12 cellular contexts compared by ENCODE assay signal in the genomic region with DNA sequence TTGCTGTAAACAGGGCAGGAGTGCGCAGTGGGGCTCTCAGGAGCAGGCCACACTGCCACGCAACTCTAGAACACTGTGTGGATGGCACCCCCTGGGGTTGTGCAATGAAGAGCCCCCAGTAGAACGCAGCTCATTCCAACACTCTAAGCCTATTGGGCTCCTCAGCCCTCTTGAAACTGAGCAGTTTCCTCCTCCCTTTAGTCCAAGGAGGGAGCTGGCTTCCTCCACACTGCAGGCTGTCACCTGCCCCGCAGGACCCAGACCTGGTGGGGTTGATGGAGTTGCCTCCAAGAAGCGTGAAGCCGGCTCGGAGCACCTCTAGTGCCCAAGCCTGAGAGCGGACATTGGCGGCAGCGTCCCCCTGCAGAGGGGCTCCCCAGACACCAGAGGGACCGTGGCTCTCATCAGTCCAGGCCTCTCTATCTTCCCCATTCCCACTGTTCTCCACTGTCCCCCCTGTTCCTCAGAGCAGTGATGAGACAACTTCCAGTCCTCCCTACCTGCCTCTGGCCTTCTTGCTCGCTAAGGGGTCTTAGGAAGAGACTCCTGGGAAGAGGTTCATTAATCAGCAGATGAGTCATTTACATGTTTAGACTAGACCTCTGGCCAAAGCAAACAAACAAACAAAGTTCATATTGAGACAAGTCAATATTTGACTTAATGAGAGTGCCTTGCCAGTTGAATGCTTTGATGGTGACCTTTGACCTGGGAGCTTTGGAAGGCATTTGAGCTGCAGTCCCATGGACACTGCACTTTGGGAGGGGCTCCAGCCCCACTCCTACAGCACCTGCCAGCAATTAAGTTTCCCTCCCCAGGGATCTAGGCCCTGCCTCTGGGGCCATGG.
DNase-seq lines count a peak whose midpoint lies in the region; FAIRE-seq and TF ChIP-seq lines count a peak whose summit lies in the region.
"Had no signal": no experiment of that assay in that cellular context is flagged by ENCODE, and none has a peak within 500 bp of the region (broad histone marks: within the 10 kb centered on the region; RNA-seq: fewer than 3 reads in every experiment).

No MANE protein-coding gene starts in this region.

- intact Hi-C loops in mammary epithelial cell (cut with micrococcal nuclease) = no loop called here

- in situ Hi-C loops in mammary epithelial cell (cut with MboI; ENCODE audit: low sequenced_read_pairs in 2 of 2) = no loop called here

- H3K27me3 ChIP-seq in bronchial epithelial cell (ENCODE audit: control insufficient read depth, insufficient read depth, low read length) (no peaks in the 10 kb centered on the region), neuronal stem cell (ENCODE audit: control insufficient read depth in 3 of 3, insufficient read depth in 3 of 3, low read depth in 1 of 3, low read length in 3 of 3) (peaks cover 0 to 77% (median 0%) of the 10 kb centered on the region in 3 experiments), mammary epithelial cell (ENCODE audit: insufficient read depth, low read length) (no peaks in the 10 kb centered on the region)
- H3K27me3 ChIP-seq: adrenal gland had no signal

- H2BK15ac ChIP-seq in neuronal stem cell (ENCODE audit: low read length) = peak overlapping the region; percentile 1

- H3K79me2 ChIP-seq in mammary epithelial cell (ENCODE audit: insufficient read depth, low read length) = no peaks in the 10 kb centered on the region

- DNase-seq in DMS153 treated with DMSO at 0.1 percent for 48 hours (lab: John Stamatoyannopoulos, UW; ENCODE audit: unreplicated experiment) = peak; percentile 54
- DNase-seq in LoVo (ENCODE audit: low spot score) = peak; percentile 46
- DNase-seq in bronchial epithelial cell (ENCODE audit: low read depth) = peak; percentile 64
- peak; percentile 52 for DNase-seq in neuronal stem cell (ENCODE audit: low spot score)
- no peak for DNase-seq in D341Med (ENCODE audit: low spot score)
- DNase-seq in stimulated activated CD4-positive, alpha-beta T cell treated with anti-CD3 and anti-CD28 coated beads, Interleukin-12 subunit alpha, Interleukin-12 subunit beta, amount 100 ng/mL, for 4 hours = no peak
- DNase-seq in mammary epithelial cell = no peak
- DNase-seq in activated naive CD4-positive, alpha-beta T cell treated with Interleukin-2 at 50 U/mL for 16 hours = no peak
- DNase-seq: activated CD8-positive, alpha-beta memory T cell treated with anti-CD3 and anti-CD28 coated beads, Interleukin-2, amount 50 U/mL, for 48 hours; adrenal gland had no signal

- H3K4me3 ChIP-seq in bronchial epithelial cell (ENCODE audit: low read depth, low read length) (no peak overlapping the region), neuronal stem cell (ENCODE audit: low read length in 2 of 2) (no peak overlapping the region), mammary epithelial cell (replicated peaks in 1 of 3; ENCODE audit: insufficient read depth in 1 of 3, low read depth in 2 of 3, low read length in 3 of 3) (no peak overlapping the region)
- H3K4me3 ChIP-seq: adrenal gland had no signal

- H2BK120ac ChIP-seq in neuronal stem cell (ENCODE audit: low read depth, low read length) = peak overlapping the region; percentile 10

- H3K9ac ChIP-seq in neuronal stem cell (ENCODE audit: low read depth, low read length, poor library complexity) (no peak overlapping the region), mammary epithelial cell (ENCODE audit: insufficient read depth, low read length) (no peak overlapping the region)
- H3K9ac ChIP-seq: KMS-11 had no signal

- no peak overlapping the region for H3K14ac ChIP-seq in neuronal stem cell (ENCODE audit: low read length)

- dilution Hi-C loops in mammary epithelial cell (cut with HindIII; ENCODE audit: low sequenced_read_pairs) = no loop called here

- H3K4me1 ChIP-seq in neuronal stem cell (ENCODE audit: control insufficient read depth in 2 of 2, insufficient read depth in 1 of 2, low read depth in 1 of 2, low read length in 2 of 2) (peaks cover 16 to 39% of the 10 kb centered on the region in 2 donors), mammary epithelial cell (ENCODE audit: insufficient read depth, low read length) (no peaks in the 10 kb centered on the region)
- H3K4me1 ChIP-seq: adrenal gland had no signal

- BruUV-seq in mammary epithelial cell (replicated peaks; lab: Mats Ljungman, UMichigan) = no TSS peak

- no peak overlapping the region for H4K8ac ChIP-seq in neuronal stem cell (ENCODE audit: low read depth, low read length)

- no peaks in the 10 kb centered on the region for H3K79me1 ChIP-seq in neuronal stem cell (ENCODE audit: low read depth, low read length)

- CTCF ChIA-PET in mammary epithelial cell (lab: Charles Lee; ENCODE audit: low non-redundant PET) = no interaction called here

- peak overlapping the region; percentile 96 for H3K27ac ChIP-seq in neuronal stem cell (replicated peaks; ENCODE audit: low read length)
- H3K27ac ChIP-seq in mammary epithelial cell (ENCODE audit: insufficient read depth, low read depth, low read length) = no peak overlapping the region
- H3K27ac ChIP-seq: KMS-11 had no signal

- H3K9me3 ChIP-seq in neuronal stem cell (replicated peaks in 1 of 2; ENCODE audit: control insufficient read depth in 2 of 2, insufficient read depth in 1 of 2, low read depth in 1 of 2, low read length in 2 of 2) = peaks cover 4 to 22% of the 10 kb centered on the region in 2 donors
- no peaks in the 10 kb centered on the region for H3K9me3 ChIP-seq in mammary epithelial cell (replicated peaks; ENCODE audit: insufficient read depth, low read length)
- H3K9me3 ChIP-seq: adrenal gland had no signal

- peak overlapping the region; percentile 41 for H4K91ac ChIP-seq in neuronal stem cell (ENCODE audit: low read depth, low read length, poor library complexity)

- H3K4ac ChIP-seq in neuronal stem cell (ENCODE audit: low read length) = no peak overlapping the region

- H3K18ac ChIP-seq in neuronal stem cell (ENCODE audit: low read length) = peak overlapping the region; percentile 98

- no peaks in the 10 kb centered on the region for H3K36me3 ChIP-seq in bronchial epithelial cell (ENCODE audit: control insufficient read depth, insufficient read depth, low read length)
- H3K36me3 ChIP-seq in neuronal stem cell (replicated peaks in 1 of 2; ENCODE audit: control insufficient read depth in 2 of 2, insufficient read depth in 2 of 2, low read length in 2 of 2) = no peaks in the 10 kb centered on the region
- no peaks in the 10 kb centered on the region for H3K36me3 ChIP-seq in mammary epithelial cell (ENCODE audit: insufficient read depth, low read length)
- H3K36me3 ChIP-seq: adrenal gland had no signal

- H3K4me2 ChIP-seq in neuronal stem cell (ENCODE audit: insufficient read depth, low read length, poor library complexity, severe bottlenecking) = no peak overlapping the region
- H3K4me2 ChIP-seq in mammary epithelial cell (ENCODE audit: insufficient read depth, low read depth, low read length) = no peak overlapping the region
- H3K4me2 ChIP-seq: KMS-11 had no signal

- H4K20me1 ChIP-seq in mammary epithelial cell (ENCODE audit: insufficient read depth, low read length) = no peaks in the 10 kb centered on the region

- H2BK5ac ChIP-seq in neuronal stem cell (ENCODE audit: low read length) = peak overlapping the region; percentile 45

- no CpG with 5 or more reads among the region's 12 CpGs for WGBS in neuronal stem cell (ENCODE audit: extremely low coverage in 2 of 2, insufficient read length in 2 of 2, insufficient replicate concordance in 1 of 2), 2 donors
- 84% methylated on average over 11 of the region's 12 CpGs for WGBS in mammary epithelial cell (ENCODE audit: low coverage, missing lambda C conversion rate)

- TF ChIP-seq CTCF in bronchial epithelial cell (IDR thresholded peaks at IDR 0.05; ENCODE audit: insufficient read depth, low read length, severe bottlenecking) (no peak), mammary epithelial cell (conservative IDR thresholded peaks at IDR 0.05 in 1 of 2, IDR thresholded peaks at IDR 0.05 in 1 of 2; ENCODE audit: extremely low read depth in 1 of 2, insufficient read depth in 1 of 2, low read depth in 1 of 2, low read length in 2 of 2) (no peak)

- no peak overlapping the region for H2AK5ac ChIP-seq in neuronal stem cell (ENCODE audit: low read depth, low read length)

- H2BK12ac ChIP-seq in neuronal stem cell (ENCODE audit: low read length) = peak overlapping the region; percentile 78

- H3K23ac ChIP-seq in neuronal stem cell (ENCODE audit: low read depth, low read length, poor library complexity) = no peak overlapping the region

- no peak for FAIRE-seq in bronchial epithelial cell (lab: Jason Lieb, UNC)
- FAIRE-seq: keratinocyte had no signal

- H2AFZ ChIP-seq in neuronal stem cell (ENCODE audit: low read length) = no peak overlapping the region
- H2AFZ ChIP-seq in mammary epithelial cell (ENCODE audit: low read depth, low read length) = no peak overlapping the region

Comparison
In these comparisons a context has a peak if more than half of its experiments do, and no peak if none do; other contexts are left out.
1. DNase-seq: peak in DMS153 treated with DMSO at 0.1 percent for 48 hours (single experiment), LoVo (single experiment), bronchial epithelial cell (single experiment) and neuronal stem cell (single experiment); none in D341Med (single experiment), stimulated activated CD4-positive, alpha-beta T cell treated with anti-CD3 and anti-CD28 coated beads, Interleukin-12 subunit alpha, Interleukin-12 subunit beta, amount 100 ng/mL, for 4 hours (single experiment), mammary epithelial cell (single experiment) and activated naive CD4-positive, alpha-beta T cell treated with Interleukin-2 at 50 U/mL for 16 hours (single experiment).